In the genomic region with DNA sequence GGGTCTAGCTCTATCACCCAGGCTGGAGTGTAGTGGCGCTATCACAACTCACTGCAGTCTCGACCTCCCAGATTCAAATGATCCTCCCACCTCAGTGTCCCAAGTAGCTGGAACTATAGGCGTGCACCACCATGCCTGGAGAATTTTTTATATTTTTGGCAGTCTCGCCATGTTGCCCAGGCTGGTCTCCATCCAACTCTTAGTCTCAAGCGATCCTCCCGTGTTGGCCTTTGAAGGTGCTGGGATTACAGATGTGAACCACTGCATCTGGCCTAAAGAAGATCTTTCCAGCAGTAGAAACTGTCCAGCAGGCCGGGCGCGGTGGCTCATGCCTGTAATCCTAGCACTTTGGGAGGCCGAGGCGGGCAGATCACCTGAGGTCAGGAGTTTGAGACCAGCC, we compare ENCODE assay signal across 18 cellular contexts. TPM values are rescaled to one million over a fixed set of nuclear protein-coding genes. Genes with fewer than 3 reads are reported as not detected.
DNase-seq lines count a peak whose midpoint lies in the region; ATAC-seq lines count a peak whose summit lies in the region.
"Had no signal": no experiment of that assay in that cellular context is flagged by ENCODE, and none has a peak within 500 bp of the region (broad histone marks: within the 10 kb centered on the region; RNA-seq: fewer than 3 reads in every experiment).

No MANE protein-coding gene starts in this region.

- no peaks in the 10 kb centered on the region for H3K9me3 ChIP-seq in subcutaneous abdominal adipose tissue (ENCODE audit: control insufficient read depth in 5 of 5, low read length in 5 of 5)
- H3K9me3 ChIP-seq: A549; BLaER1 treated with 17β-estradiol and CSF1 and Interleukin-3, amounts not matched to agents 10 nM and 100 nM; Caco-2 had no signal

- no peaks in the 10 kb centered on the region for H3K9me3 Mint-ChIP-seq in activated CD4-positive, alpha-beta T cell treated with anti-CD3 and anti-CD28 coated beads, Interleukin-2, amount 10 ng/mL, durations not matched to agents 7 days and 5 days
- no peaks in the 10 kb centered on the region for H3K9me3 Mint-ChIP-seq in activated CD4-positive, alpha-beta T cell treated with anti-CD3 and anti-CD28 coated beads for 36 hours (ENCODE audit: low read depth)
- H3K9me3 Mint-ChIP-seq in memory B cell = no peaks in the 10 kb centered on the region
- H3K9me3 Mint-ChIP-seq: CD4-positive, alpha-beta T cell; CD8-positive, alpha-beta T cell had no signal

- peaks cover 0 to 30% (median 10%) of the 10 kb centered on the region in 5 donors for H3K4me1 ChIP-seq in subcutaneous abdominal adipose tissue (ENCODE audit: control insufficient read depth in 5 of 5, insufficient read depth in 5 of 5, low read length in 5 of 5)
- H3K4me1 ChIP-seq: A549, Caco-2 had no signal

- H3K9ac ChIP-seq in subcutaneous abdominal adipose tissue (ENCODE audit: low read length in 5 of 5) = no peak overlapping the region
- H3K9ac ChIP-seq: BLaER1 treated with 17β-estradiol and CSF1 and Interleukin-3, amounts not matched to agents 10 nM and 100 nM had no signal

- POLR2A ChIA-PET in activated CD4-positive, alpha-beta T cell treated with anti-CD3 and anti-CD28 coated beads, Interleukin-2, amount 10 ng/mL, durations not matched to agents 7 days and 5 days (lab: Charles Lee) = no interaction called here
- POLR2A ChIA-PET in activated CD4-positive, alpha-beta T cell treated with anti-CD3 and anti-CD28 coated beads for 36 hours (lab: Charles Lee) = no interaction called here

- H3K27me3 Mint-ChIP-seq in activated CD4-positive, alpha-beta T cell treated with anti-CD3 and anti-CD28 coated beads, Interleukin-2, amount 10 ng/mL, durations not matched to agents 7 days and 5 days = peaks cover 41% of the 10 kb centered on the region
- H3K27me3 Mint-ChIP-seq in activated CD4-positive, alpha-beta T cell treated with anti-CD3 and anti-CD28 coated beads for 36 hours = peaks cover 3% of the 10 kb centered on the region
- H3K27me3 Mint-ChIP-seq in memory B cell = peaks cover 14% of the 10 kb centered on the region
- H3K27me3 Mint-ChIP-seq: CD4-positive, alpha-beta T cell had no signal

- no peak overlapping the region for H3K4me3 Mint-ChIP-seq in activated CD4-positive, alpha-beta T cell treated with anti-CD3 and anti-CD28 coated beads, Interleukin-2, amount 10 ng/mL, durations not matched to agents 7 days and 5 days
- H3K4me3 Mint-ChIP-seq in activated CD4-positive, alpha-beta T cell treated with anti-CD3 and anti-CD28 coated beads for 36 hours = no peak overlapping the region
- H3K4me3 Mint-ChIP-seq in memory B cell = no peak overlapping the region
- H3K4me3 Mint-ChIP-seq: B cell; CD4-positive, alpha-beta T cell; CD8-positive, alpha-beta T cell had no signal

- peaks cover 20% of the 10 kb centered on the region for H3K4me1 Mint-ChIP-seq in activated CD4-positive, alpha-beta T cell treated with anti-CD3 and anti-CD28 coated beads, Interleukin-2, amount 10 ng/mL, durations not matched to agents 7 days and 5 days
- H3K4me1 Mint-ChIP-seq in activated CD4-positive, alpha-beta T cell treated with anti-CD3 and anti-CD28 coated beads for 36 hours = peaks cover 2% of the 10 kb centered on the region
- no peaks in the 10 kb centered on the region for H3K4me1 Mint-ChIP-seq in memory B cell
- H3K4me1 Mint-ChIP-seq: B cell had no signal

- ATAC-seq in activated CD4-positive, alpha-beta T cell treated with anti-CD3 and anti-CD28 coated beads for 36 hours = no peak
- no peak for ATAC-seq in memory B cell (ENCODE audit: low read depth)
- ATAC-seq: CD8-positive, alpha-beta T cell had no signal

- H3K36me3 Mint-ChIP-seq in activated CD4-positive, alpha-beta T cell treated with anti-CD3 and anti-CD28 coated beads, Interleukin-2, amount 10 ng/mL, durations not matched to agents 7 days and 5 days (ENCODE audit: low read depth) = no peaks in the 10 kb centered on the region
- H3K36me3 Mint-ChIP-seq in activated CD4-positive, alpha-beta T cell treated with anti-CD3 and anti-CD28 coated beads for 36 hours (ENCODE audit: low read depth) = no peaks in the 10 kb centered on the region
- H3K36me3 Mint-ChIP-seq in memory B cell = no peaks in the 10 kb centered on the region
- H3K36me3 Mint-ChIP-seq: CD8-positive, alpha-beta T cell had no signal

- peaks cover 0 to 2% (median 0%) of the 10 kb centered on the region in 5 donors for H3K27me3 ChIP-seq in subcutaneous abdominal adipose tissue (ENCODE audit: control insufficient read depth in 5 of 5, insufficient read depth in 4 of 5, low read length in 5 of 5)
- H3K27me3 ChIP-seq: BLaER1 treated with 17β-estradiol and CSF1 and Interleukin-3, amounts not matched to agents 10 nM and 100 nM had no signal

- intact Hi-C loops in activated CD4-positive, alpha-beta T cell treated with anti-CD3 and anti-CD28 coated beads for 36 hours (cut with DNase I, micrococcal nuclease) = no loop called here

- peak overlapping the region; percentile 29 for H3K27ac ChIP-seq in subcutaneous abdominal adipose tissue (ENCODE audit: low read depth, low read length)
- H3K27ac ChIP-seq: 22Rv1; A549; BLaER1 treated with 17β-estradiol and CSF1 and Interleukin-3, amounts not matched to agents 10 nM and 100 nM; C4-2B had no signal

- peak overlapping the region; percentile 47 for H3K27ac Mint-ChIP-seq in activated CD4-positive, alpha-beta T cell treated with anti-CD3 and anti-CD28 coated beads, Interleukin-2, amount 10 ng/mL, durations not matched to agents 7 days and 5 days
- H3K27ac Mint-ChIP-seq in activated CD4-positive, alpha-beta T cell treated with anti-CD3 and anti-CD28 coated beads for 36 hours = no peak overlapping the region
- H3K27ac Mint-ChIP-seq in memory B cell = peak overlapping the region; percentile 35
- H3K27ac Mint-ChIP-seq: B cell; CD4-positive, alpha-beta T cell; CD8-positive, alpha-beta T cell had no signal

- no peak for DNase-seq in activated CD4-positive, alpha-beta T cell treated with anti-CD3 and anti-CD28 coated beads, Interleukin-2, amount 10 ng/mL, durations not matched to agents 7 days and 5 days
- DNase-seq in activated CD4-positive, alpha-beta T cell treated with anti-CD3 and anti-CD28 coated beads for 36 hours = no peak
- DNase-seq in memory B cell (ENCODE audit: low spot score in 2 of 2) (no peak), kidney glomerular epithelial cell (lab: John Stamatoyannopoulos, UW) (no peak), NCI-H1694 treated with DMSO at 0.1 percent for 48 hours (lab: John Stamatoyannopoulos, UW) (no peak)
- DNase-seq: AML-193; Caco-2; Calu3; CD4-positive, alpha-beta T cell; CD8-positive, alpha-beta T cell; DMS79 treated with DMSO at 0.1 percent for 48 hours; GF-D8 had no signal

- CTCF ChIA-PET in activated CD4-positive, alpha-beta T cell treated with anti-CD3 and anti-CD28 coated beads, Interleukin-2, amount 10 ng/mL, durations not matched to agents 7 days and 5 days (lab: Charles Lee) = interaction anchor here (1.2 kb wide), 1 partner anchor 241 kb away, joined by 3 read pairs; the partner anchor contains the start of gene CCDC174
- CTCF ChIA-PET in activated CD4-positive, alpha-beta T cell treated with anti-CD3 and anti-CD28 coated beads for 36 hours (lab: Charles Lee) = interaction anchor here (2.6 kb wide), 1 partner anchor 30 kb away, joined by 11 read pairs; no protein-coding TSS in a partner anchor

- no peak overlapping the region for H3K4me3 ChIP-seq in subcutaneous abdominal adipose tissue (ENCODE audit: low read depth in 1 of 5, low read length in 5 of 5)
- H3K4me3 ChIP-seq: A549; BLaER1 treated with 17β-estradiol and CSF1 and Interleukin-3, amounts not matched to agents 10 nM and 100 nM had no signal

- H3K36me3 ChIP-seq in subcutaneous abdominal adipose tissue (ENCODE audit: control insufficient read depth in 5 of 5, insufficient read depth in 5 of 5, low read length in 5 of 5) = peaks cover 0 to 1% (median 0%) of the 10 kb centered on the region in 5 donors
- H3K36me3 ChIP-seq: BLaER1 treated with 17β-estradiol and CSF1 and Interleukin-3, amounts not matched to agents 10 nM and 100 nM had no signal

RNA-seq across cellular contexts. Expression of gene NR2C2, which starts 55.2 kb away (rescaled TPM):
- 10 to 100 TPM; 57.0 to 67.4 TPM for total RNA-seq in activated CD4-positive, alpha-beta T cell treated with anti-CD3 and anti-CD28 coated beads, Interleukin-2, amount 10 ng/mL, durations not matched to agents 7 days and 5 days
- total RNA-seq in activated CD4-positive, alpha-beta T cell treated with anti-CD3 and anti-CD28 coated beads for 36 hours = 10 to 100 TPM; 46.8 to 52.8 TPM
